ENCODE assay signal across 8 cellular contexts in genomic region chr16:68229431-68230175, GRCh38. TPM values are rescaled to one million over a fixed set of nuclear protein-coding genes. Genes with fewer than 3 reads are reported as not detected.
DNase-seq lines count a peak whose midpoint lies in the region; TF ChIP-seq lines count a peak whose summit lies in the region.

No MANE protein-coding gene starts in this region.

- peak; percentile 79 for DNase-seq in AG10803 (ENCODE audit: low read depth)
- DNase-seq in NCI-H526 treated with DMSO at 0.1 percent for 48 hours (lab: John Stamatoyannopoulos, UW): peak; percentile 24
- DNase-seq in activated T-cell treated with anti-CD3 and anti-CD28 coated beads, Interleukin-2, amount 50 U/mL, for 24 hours: peak; percentile 68
- DNase-seq in fibroblast of the aortic adventitia (ENCODE audit: low read depth): peak; percentile 82
- DNase-seq in 8988T: no peak
- no peak for DNase-seq in NCI-H774 (lab: John Stamatoyannopoulos, UW)

- no peaks in the 10 kb centered on the region for H3K9me3 Mint-ChIP-seq in activated T-cell treated with anti-CD3 and anti-CD28 coated beads, Interleukin-2, amount 50 U/mL, for 24 hours

- H3K27ac ChIP-seq in neutrophil: no peak overlapping the region

- peaks cover 60% of the 10 kb centered on the region for H3K36me3 ChIP-seq in neutrophil

- peaks cover 47% of the 10 kb centered on the region for H3K4me1 Mint-ChIP-seq in activated T-cell treated with anti-CD3 and anti-CD28 coated beads, Interleukin-2, amount 50 U/mL, for 24 hours (ENCODE audit: low read depth)

- no peak overlapping the region for H3K4me3 Mint-ChIP-seq in activated T-cell treated with anti-CD3 and anti-CD28 coated beads, Interleukin-2, amount 50 U/mL, for 24 hours

- peaks cover 12% of the 10 kb centered on the region for H3K27me3 ChIP-seq in neutrophil

- H3K9me3 ChIP-seq in neutrophil: no peaks in the 10 kb centered on the region

- H3K27me3 Mint-ChIP-seq in activated T-cell treated with anti-CD3 and anti-CD28 coated beads, Interleukin-2, amount 50 U/mL, for 24 hours: no peaks in the 10 kb centered on the region

- peak; percentile 89 for TF ChIP-seq CTCF in AG10803 (conservative IDR thresholded peaks at IDR 0.05; ENCODE audit: low read length)
- TF ChIP-seq CTCF in GM12875 (IDR thresholded peaks at IDR 0.05; ENCODE audit: borderline replicate concordance, insufficient read depth, low read depth, low read length): peak; percentile 82
- peak; percentile 93 for TF ChIP-seq CTCF in fibroblast of the aortic adventitia (IDR thresholded peaks at IDR 0.05; ENCODE audit: insufficient read depth, low read length)
- peak; percentile 70 for TF ChIP-seq CTCF in neutrophil (IDR thresholded peaks at IDR 0.05)

- no peaks in the 10 kb centered on the region for H3K4me1 ChIP-seq in neutrophil (ENCODE audit: control insufficient read depth in 1 of 2, insufficient read depth in 1 of 2, low read depth in 1 of 2, low read length in 1 of 2)

- peaks cover 56% of the 10 kb centered on the region for H3K36me3 Mint-ChIP-seq in activated T-cell treated with anti-CD3 and anti-CD28 coated beads, Interleukin-2, amount 50 U/mL, for 24 hours (ENCODE audit: low read depth)

- peak overlapping the region; percentile 71 for H3K27ac Mint-ChIP-seq in activated T-cell treated with anti-CD3 and anti-CD28 coated beads, Interleukin-2, amount 50 U/mL, for 24 hours

- H3K4me3 ChIP-seq in AG10803 (ENCODE audit: low read length) (no peak overlapping the region), GM12875 (ENCODE audit: low read depth, low read length) (no peak overlapping the region), fibroblast of the aortic adventitia (ENCODE audit: low read depth, low read length) (no peak overlapping the region), neutrophil (ENCODE audit: low read depth in 1 of 2, low read length in 1 of 2) (no peak overlapping the region)

RNA-seq across cellular contexts. Expression of gene ESRP2, which starts 6.3 kb away (rescaled TPM):
- 0.18 TPM in 1 of 2 replicates, not detected in the other for total RNA-seq in fibroblast of the aortic adventitia (ENCODE audit: low replicate concordance)

RNA-seq across cellular contexts. Expression of gene PLA2G15, which starts 15.6 kb away (rescaled TPM):
- total RNA-seq in fibroblast of the aortic adventitia (ENCODE audit: low replicate concordance): 21.7 and 21.8 TPM in 2 replicates

RNA-seq across cellular contexts. Expression of gene SLC7A6, which starts 34.7 kb away (rescaled TPM):
- total RNA-seq in fibroblast of the aortic adventitia (ENCODE audit: low replicate concordance): 4.8 and 15.2 TPM in 2 replicates

Comparison
In these comparisons a context has a peak if more than half of its experiments do, and no peak if none do; other contexts are left out.
1. DNase-seq: peak in AG10803 (single experiment), NCI-H526 treated with DMSO at 0.1 percent for 48 hours (single experiment), activated T-cell treated with anti-CD3 and anti-CD28 coated beads, Interleukin-2, amount 50 U/mL, for 24 hours (single experiment) and fibroblast of the aortic adventitia (single experiment); none in 8988T (single experiment) and NCI-H774 (single experiment).
2. Peak in every context shown above with its lines, with median percentiles within 50 percentile points of each other: CTCF ChIP-seq.